8 cellular contexts compared by ENCODE assay signal in the genomic region with DNA sequence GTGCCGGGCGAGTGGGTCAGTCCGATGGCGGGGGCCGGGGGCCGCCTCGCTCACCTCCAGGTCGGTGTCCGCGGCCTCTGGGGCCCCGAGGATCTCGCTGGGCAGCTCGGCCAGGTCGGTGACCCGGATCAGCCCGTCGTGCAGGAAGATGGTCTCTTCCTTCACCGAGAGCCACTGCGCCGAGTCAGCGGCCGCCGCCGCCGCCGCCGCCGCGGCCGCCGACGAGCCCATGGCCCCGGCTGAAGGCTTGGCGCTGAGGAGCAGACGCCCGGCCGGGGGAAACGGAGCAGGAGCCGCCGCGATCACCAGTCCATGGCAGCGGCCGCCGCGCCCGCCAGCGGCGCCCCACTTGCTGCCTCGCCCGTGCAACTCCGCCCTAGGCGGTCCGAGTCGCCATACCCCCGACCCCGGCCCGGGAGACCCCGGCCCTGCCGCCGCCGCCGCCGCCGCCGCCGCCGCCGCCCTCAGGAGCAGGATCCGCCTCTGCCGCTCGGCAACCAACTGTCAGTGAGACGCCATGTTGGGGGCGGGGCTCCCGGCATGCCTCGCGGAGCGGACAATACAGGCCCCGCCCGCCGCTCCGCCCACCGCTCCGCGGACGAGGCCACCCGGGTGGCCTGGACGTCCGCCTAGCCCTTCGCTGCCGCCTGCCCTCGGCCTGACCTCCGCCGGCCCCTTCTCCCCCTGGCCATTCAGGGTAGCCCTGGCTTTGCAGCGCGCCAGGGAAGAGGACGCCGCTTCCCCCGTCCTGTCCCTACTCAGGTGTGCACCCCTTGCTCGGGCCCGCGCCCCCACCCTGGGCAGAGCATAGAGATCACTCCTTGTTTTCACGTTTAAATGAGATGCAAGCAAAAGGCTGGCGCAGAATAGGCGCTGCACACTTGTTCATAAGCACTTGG. TPM values are rescaled to one million over a fixed set of nuclear protein-coding genes. Genes with fewer than 3 reads are reported as not detected.
DNase-seq lines count a peak whose midpoint lies in the region; ATAC-seq lines count a peak whose summit lies in the region.

A gene with protein sequence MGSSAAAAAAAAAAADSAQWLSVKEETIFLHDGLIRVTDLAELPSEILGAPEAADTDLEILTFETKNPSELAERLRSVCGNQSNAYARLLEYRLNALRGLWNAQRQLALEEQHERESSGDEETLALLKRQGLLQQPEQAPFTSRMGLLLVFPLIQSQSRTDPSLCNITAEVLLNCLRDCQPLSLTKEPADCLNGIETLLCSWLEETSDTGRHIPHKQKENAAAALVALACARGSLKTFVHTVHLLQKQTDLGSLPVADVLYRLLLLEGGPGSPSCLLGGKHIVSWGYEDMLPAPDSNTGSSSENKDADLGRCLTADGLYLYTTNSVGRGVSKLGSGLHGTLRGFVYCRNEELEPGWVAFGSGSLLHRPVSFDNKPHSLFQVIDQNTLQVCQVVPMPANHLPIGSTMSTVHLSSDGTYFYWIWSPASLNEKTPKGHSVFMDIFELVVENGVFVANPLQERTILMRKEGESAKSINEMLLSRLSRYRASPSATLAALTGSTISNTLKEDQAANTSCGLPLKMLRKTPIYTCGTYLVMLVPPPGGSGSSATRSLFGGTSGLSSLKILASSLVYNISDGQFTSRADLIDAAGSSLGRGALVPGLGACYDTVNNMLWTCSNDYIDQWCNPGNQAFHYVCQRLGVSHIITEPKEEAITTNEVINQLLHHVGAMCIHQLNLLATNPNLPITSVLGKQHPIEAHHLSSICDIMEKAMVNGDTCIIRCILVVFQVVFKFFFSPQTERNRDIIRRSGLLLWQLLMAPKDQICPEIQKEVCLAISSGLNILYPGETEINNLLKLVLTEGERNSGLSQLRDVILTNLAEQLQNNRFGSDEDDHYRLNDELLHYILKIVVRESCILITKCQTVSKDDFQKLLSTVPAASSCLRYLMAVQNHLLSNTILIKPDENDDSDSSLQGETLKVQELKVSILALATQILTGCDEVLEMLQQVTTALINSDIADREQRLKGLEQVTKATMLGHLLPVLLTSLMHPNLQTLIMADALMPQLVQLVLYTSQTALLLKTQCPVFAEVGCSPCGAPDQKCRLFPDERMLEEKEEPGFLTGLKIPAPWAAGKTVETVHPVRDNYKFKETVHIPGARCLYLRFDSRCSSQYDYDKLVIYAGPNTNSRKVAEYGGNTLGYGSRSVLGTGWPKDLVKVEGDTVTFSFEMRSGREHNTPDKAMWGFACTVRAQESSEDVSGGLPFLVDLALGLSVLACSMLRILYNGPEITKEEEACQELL (N-terminal part only) (minus strand): TSS at position 534 of the 899 bp plus-strand sequence. CDS start 303 bp downstream, at position 231.

- H3K36me3 ChIP-seq in CD8-positive, alpha-beta memory T cell (ENCODE audit: insufficient read depth, low read length), result no peaks in the 10 kb centered on the region
- no peaks in the 10 kb centered on the region for H3K36me3 ChIP-seq in effector memory CD4-positive, alpha-beta T cell (ENCODE audit: control insufficient read depth, insufficient read depth, low read length)

- H3K9me3 ChIP-seq in CD8-positive, alpha-beta memory T cell (ENCODE audit: low read length), result no peaks in the 10 kb centered on the region
- no peaks in the 10 kb centered on the region for H3K9me3 ChIP-seq in effector memory CD4-positive, alpha-beta T cell (ENCODE audit: control insufficient read depth, low read length)

- peaks cover 16% of the 10 kb centered on the region for H3K4me1 ChIP-seq in CD8-positive, alpha-beta memory T cell (ENCODE audit: insufficient read depth, low read length)
- peaks cover 8% of the 10 kb centered on the region for H3K4me1 ChIP-seq in effector memory CD4-positive, alpha-beta T cell (ENCODE audit: control insufficient read depth, insufficient read depth, low read length, poor library complexity, severe bottlenecking)

- peaks cover 23 to 29% (median 27%) of the 10 kb centered on the region in 3 donors for H3K4me1 Mint-ChIP-seq in CD8-positive, alpha-beta memory T cell
- peaks cover 14% of the 10 kb centered on the region for H3K4me1 Mint-ChIP-seq in memory B cell

- no peaks in the 10 kb centered on the region for H3K27me3 ChIP-seq in CD8-positive, alpha-beta memory T cell (ENCODE audit: insufficient read depth, low read length, poor library complexity, severe bottlenecking)
- no peaks in the 10 kb centered on the region for H3K27me3 ChIP-seq in effector memory CD4-positive, alpha-beta T cell (replicated peaks; ENCODE audit: control insufficient read depth, insufficient read depth, low read length, poor library complexity, severe bottlenecking)

- ATAC-seq in GM19468 (IDR thresholded peaks at IDR 0.05; ENCODE audit: extremely low read depth, unreplicated experiment) (peak; percentile 74), memory B cell (ENCODE audit: low read depth) (peak; percentile 94)

- peak; percentile 85 to 94 (median 91) for DNase-seq in CD8-positive, alpha-beta memory T cell
- DNase-seq in HS-5 (ENCODE audit: low read depth) (peak; percentile 37), NOMO-1 (lab: John Stamatoyannopoulos, UW; ENCODE audit: unreplicated experiment in 2 of 2) (peak; percentile 88 to 89), memory B cell (ENCODE audit: low spot score in 2 of 2) (peak; percentile 83 to 86)
- DNase-seq in effector memory CD4-positive, alpha-beta T cell, result peak; percentile 78 to 88 (median 84)
- DNase-seq in stimulated activated CD8-positive, alpha-beta memory T cell treated with anti-CD3 and anti-CD28 coated beads, Interleukin-12 subunit alpha, Interleukin-12 subunit beta, amount 100 ng/mL, for 1 hour (ENCODE audit: low read depth), result peak; percentile 88

- H3K4me3 Mint-ChIP-seq in CD8-positive, alpha-beta memory T cell, result peak within 1 kb of the TSS; percentile 89 to 100 (median 94)
- peak within 1 kb of the TSS; percentile 98 for H3K4me3 Mint-ChIP-seq in memory B cell

- H3K9me3 Mint-ChIP-seq in CD8-positive, alpha-beta memory T cell, result peaks cover 0 to 2% (median 0%) of the 10 kb centered on the region in 5 donors
- H3K9me3 Mint-ChIP-seq in memory B cell, result no peaks in the 10 kb centered on the region

- peaks cover 0 to 7% (median 0%) of the 10 kb centered on the region in 3 donors for H3K36me3 Mint-ChIP-seq in CD8-positive, alpha-beta memory T cell
- H3K36me3 Mint-ChIP-seq in memory B cell, result no peaks in the 10 kb centered on the region

- H3K4me3 ChIP-seq in CD8-positive, alpha-beta memory T cell (ENCODE audit: low read length), result peak within 1 kb of the TSS; percentile 79
- peak within 1 kb of the TSS; percentile 80 for H3K4me3 ChIP-seq in effector memory CD4-positive, alpha-beta T cell (ENCODE audit: insufficient read depth, low read depth, low read length, poor library complexity, severe bottlenecking)

- peak within 1 kb of the TSS; percentile 68 for H3K27ac ChIP-seq in CD8-positive, alpha-beta memory T cell (ENCODE audit: low read depth, low read length)
- peak within 1 kb of the TSS; percentile 69 for H3K27ac ChIP-seq in effector memory CD4-positive, alpha-beta T cell (ENCODE audit: insufficient read depth, low read length, poor library complexity, severe bottlenecking)

- H3K27me3 Mint-ChIP-seq in CD8-positive, alpha-beta memory T cell, result no peaks in the 10 kb centered on the region
- H3K27me3 Mint-ChIP-seq in memory B cell, result no peaks in the 10 kb centered on the region

- H3K27ac Mint-ChIP-seq in CD8-positive, alpha-beta memory T cell, result peak within 1 kb of the TSS; percentile 87 to 95 (median 92)
- peak within 1 kb of the TSS; percentile 88 for H3K27ac Mint-ChIP-seq in memory B cell

- POLR2A ChIA-PET in CD8-positive, alpha-beta memory T cell (lab: Charles Lee), result no interaction called here
- POLR2A ChIA-PET in activated CD8-positive, alpha-beta memory T cell treated with anti-CD3 and anti-CD28 coated beads for 36 hours (lab: Charles Lee), result no interaction called here

- CTCF ChIA-PET in CD8-positive, alpha-beta memory T cell (lab: Charles Lee), result no interaction called here
- CTCF ChIA-PET in activated CD8-positive, alpha-beta memory T cell treated with anti-CD3 and anti-CD28 coated beads for 36 hours (lab: Charles Lee), result no interaction called here

RNA-seq across cellular contexts. Expression of the gene that starts here (rescaled TPM):
- total RNA-seq in CD8-positive, alpha-beta memory T cell, result 10 to 100 TPM; 29.7 to 32.8 TPM
- 3.1 TPM for polyA plus RNA-seq in CD8-positive, alpha-beta memory T cell
- total RNA-seq in activated CD8-positive, alpha-beta memory T cell treated with anti-CD3 and anti-CD28 coated beads for 36 hours, result 10 to 100 TPM; 23.4 to 29.0 TPM

Comparison
In these comparisons a context has a peak if more than half of its experiments do, and no peak if none do; other contexts are left out.
1. Peak in every context shown above with its lines: DNase-seq, ATAC-seq, H3K4me3 ChIP-seq and H3K27ac ChIP-seq.
2. DNase-seq: peak in every context shown above with its lines; median percentile 91 in CD8-positive, alpha-beta memory T cell; 88 in NOMO-1; 88 in stimulated activated CD8-positive, alpha-beta memory T cell treated with anti-CD3 and anti-CD28 coated beads, Interleukin-12 subunit alpha, Interleukin-12 subunit beta, amount 100 ng/mL, for 1 hour; 84 in memory B cell; 84 in effector memory CD4-positive, alpha-beta T cell; 37 in HS-5.